In the genomic region with DNA sequence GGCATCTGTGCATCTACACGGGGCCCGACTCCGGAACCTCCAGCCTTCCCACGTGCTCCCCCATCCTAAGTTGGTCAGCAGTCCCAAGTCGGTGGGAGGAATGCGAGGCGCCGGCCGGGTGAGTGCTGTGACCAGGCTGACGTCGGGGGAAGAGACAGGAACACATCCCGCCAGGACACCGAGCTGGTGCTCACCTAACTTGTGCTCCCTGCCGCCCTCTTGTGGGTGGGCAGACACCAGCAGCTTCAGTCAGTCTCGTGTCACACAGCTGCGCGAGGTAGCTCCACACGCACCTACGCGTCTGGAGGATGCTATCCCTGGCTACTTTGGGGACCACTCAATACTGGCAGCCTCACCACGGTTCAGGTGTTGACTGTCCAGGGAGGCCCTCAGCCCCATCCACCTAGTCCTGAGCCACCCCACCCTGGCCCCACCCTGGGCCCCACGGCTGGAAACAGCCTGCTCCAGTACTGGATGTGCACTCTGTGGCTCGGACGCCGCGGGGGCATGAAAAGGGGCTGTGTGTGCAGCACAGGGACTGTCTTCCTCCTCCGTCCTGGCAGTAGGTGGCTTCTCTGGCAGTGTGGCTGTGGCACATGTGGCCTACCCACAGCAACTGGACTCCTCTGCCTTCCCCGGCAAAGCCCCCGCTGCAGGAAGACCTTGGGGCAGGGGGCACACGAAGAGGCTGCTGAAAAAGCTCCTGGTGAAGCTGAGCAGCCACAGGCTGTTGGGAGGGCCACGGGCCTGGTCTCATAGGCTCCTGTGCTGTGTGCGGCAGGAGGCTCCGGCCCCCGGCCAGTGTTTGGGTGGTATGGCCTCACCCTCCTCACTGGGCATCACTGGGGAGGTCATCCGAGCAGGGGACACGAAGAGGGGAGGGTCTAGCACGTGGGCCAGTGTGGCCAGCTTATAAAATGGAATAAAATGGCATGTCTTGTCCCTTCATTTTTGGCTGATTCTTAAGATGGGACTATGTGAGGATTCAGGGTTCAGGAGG, we compare ENCODE assay signal across 8 cellular contexts. TPM values are rescaled to one million over a fixed set of nuclear protein-coding genes. Genes with fewer than 3 reads are reported as not detected.
A peak's percentile ranks its signal among the peaks of the same experiment; 100 is the strongest.
DNase-seq lines count a peak whose midpoint lies in the region; ATAC-seq and TF ChIP-seq lines count a peak whose summit lies in the region.

No MANE protein-coding gene starts in this region.

- 66% methylated on average over 7 of the region's 37 CpGs for WGBS in right lobe of liver (ENCODE audit: insufficient coverage, low coverage, low lambda C conversion rate, missing lambda C conversion rate)

- no peaks in the 10 kb centered on the region for H3K27me3 Mint-ChIP-seq in CD8-positive, alpha-beta memory T cell
- H3K27me3 Mint-ChIP-seq in activated B cell treated with CpG ODN at 0.5 μM for 24 hours = no peaks in the 10 kb centered on the region

- no peak for TF ChIP-seq POLR2A in right lobe of liver (IDR thresholded peaks at IDR 0.05)

- DNase-seq in CD8-positive, alpha-beta memory T cell = peak; percentile 56 to 80 (median 66)
- peak; percentile 69 for DNase-seq in KBM-7
- peak; percentile 65 for DNase-seq in activated B cell treated with CpG ODN at 0.5 μM for 24 hours
- peak; percentile 76 to 82 for DNase-seq in T47D (ENCODE audit: low read depth in 1 of 2, low spot score in 1 of 2)
- DNase-seq in right lobe of liver = peak; percentile 86 to 91 (median 89)
- DNase-seq in stimulated activated CD8-positive, alpha-beta memory T cell treated with anti-CD3 and anti-CD28 coated beads, Interleukin-7, amount 100 ng/mL, for 48 hours (ENCODE audit: extremely low read depth in 1 of 2, low read depth in 1 of 2) = peak; percentile 38 to 64
- DNase-seq in pons (ENCODE audit: low spot score) = no peak

- H3K36me3 ChIP-seq in CD8-positive, alpha-beta memory T cell (ENCODE audit: insufficient read depth, low read length) = no peaks in the 10 kb centered on the region
- peaks cover 0 to 9% (median 3%) of the 10 kb centered on the region in 4 donors for H3K36me3 ChIP-seq in right lobe of liver

- peak overlapping the region in 5 of 8 donors; percentile 20 to 74 (median 63) for H3K27ac Mint-ChIP-seq in CD8-positive, alpha-beta memory T cell
- H3K27ac Mint-ChIP-seq in activated B cell treated with CpG ODN at 0.5 μM for 24 hours = peak overlapping the region; percentile 59

- H3K27ac ChIP-seq in CD8-positive, alpha-beta memory T cell (ENCODE audit: low read depth, low read length) = no peak overlapping the region
- H3K27ac ChIP-seq in right lobe of liver = peak overlapping the region in 2 of 3 donors; percentile 30 to 73

- in situ Hi-C loops in KBM-7 (cut with MboI; ENCODE audit: low pct_unique_long_range_greater_than_20kb, low sequenced_read_pairs) (no loop called here), T47D (cut with HindIII; ENCODE audit: low pct_unique_long_range_greater_than_20kb, low sequenced_read_pairs) (no loop called here)

- H3K4me1 Mint-ChIP-seq in CD8-positive, alpha-beta memory T cell = peaks cover 12 to 25% (median 14%) of the 10 kb centered on the region in 3 donors
- H3K4me1 Mint-ChIP-seq in activated B cell treated with CpG ODN at 0.5 μM for 24 hours = peaks cover 34% of the 10 kb centered on the region

- CTCF ChIA-PET in CD8-positive, alpha-beta memory T cell (lab: Charles Lee) = interaction anchor here (0.9 to 5.8 kb wide), 18 partner anchors 9 to 238 kb away, joined by 3 to 110 read pairs (median 4); a partner anchor contains a TSS
- CTCF ChIA-PET in activated B cell treated with CpG ODN at 0.5 μM for 24 hours (lab: Charles Lee) = interaction anchor here (0.7 to 5.8 kb wide), 17 partner anchors 9 to 291 kb away, joined by 3 to 63 read pairs (median 7); a partner anchor contains a TSS

- peak overlapping the region in 1 of 7 donors; percentile 69 for H3K4me3 Mint-ChIP-seq in CD8-positive, alpha-beta memory T cell
- no peak overlapping the region for H3K4me3 Mint-ChIP-seq in activated B cell treated with CpG ODN at 0.5 μM for 24 hours

- peaks cover 0 to 18% (median 0%) of the 10 kb centered on the region in 3 donors for H3K36me3 Mint-ChIP-seq in CD8-positive, alpha-beta memory T cell
- H3K36me3 Mint-ChIP-seq in activated B cell treated with CpG ODN at 0.5 μM for 24 hours (ENCODE audit: low read depth) = peaks cover 33% of the 10 kb centered on the region

- TF ChIP-seq CTCF in activated B cell treated with CpG ODN at 0.5 μM for 24 hours (IDR thresholded peaks at IDR 0.05) (no peak), right lobe of liver (IDR thresholded peaks at IDR 0.05) (peak; percentile 73 to 84 (median 83))

- no peaks in the 10 kb centered on the region for H3K9me3 Mint-ChIP-seq in CD8-positive, alpha-beta memory T cell
- no peaks in the 10 kb centered on the region for H3K9me3 Mint-ChIP-seq in activated B cell treated with CpG ODN at 0.5 μM for 24 hours

- no peak overlapping the region for H3K4me3 ChIP-seq in CD8-positive, alpha-beta memory T cell (ENCODE audit: low read length)
- no peak overlapping the region for H3K4me3 ChIP-seq in right lobe of liver

- peaks cover 21% of the 10 kb centered on the region for H3K4me1 ChIP-seq in CD8-positive, alpha-beta memory T cell (ENCODE audit: insufficient read depth, low read length)
- H3K4me1 ChIP-seq in right lobe of liver = peaks cover 0 to 28% (median 4%) of the 10 kb centered on the region in 4 donors

- H3K9me3 ChIP-seq in CD8-positive, alpha-beta memory T cell (ENCODE audit: low read length) = no peaks in the 10 kb centered on the region
- H3K9me3 ChIP-seq in right lobe of liver = no peaks in the 10 kb centered on the region

- H3K27me3 ChIP-seq in CD8-positive, alpha-beta memory T cell (ENCODE audit: insufficient read depth, low read length, poor library complexity, severe bottlenecking) = no peaks in the 10 kb centered on the region
- no peaks in the 10 kb centered on the region for H3K27me3 ChIP-seq in right lobe of liver

- intact Hi-C loops in activated B cell treated with CpG ODN at 0.5 μM for 24 hours (cut with micrococcal nuclease) (loop anchor here (1.0 kb wide), 2 partner anchors 31 to 43 kb away; no protein-coding TSS in a partner anchor), right lobe of liver (cut with DNase I) (loop anchor here in 1 of 2 donors (5.0 kb wide), 1 partner anchor 43 kb away; no protein-coding TSS in a partner anchor)

- peak; percentile 30 for ATAC-seq in activated B cell treated with CpG ODN at 0.5 μM for 24 hours (ENCODE audit: low read depth)
- peak; percentile 67 to 79 (median 76) for ATAC-seq in right lobe of liver
- no peak for ATAC-seq in HG03521 (IDR thresholded peaks at IDR 0.05; ENCODE audit: unreplicated experiment)

- POLR2A ChIA-PET in CD8-positive, alpha-beta memory T cell (lab: Charles Lee) = interaction anchor here (0.6 to 1.8 kb wide), 4 partner anchors 8 to 43 kb away, joined by 3 to 10 read pairs (median 4); a partner anchor contains a TSS
- POLR2A ChIA-PET in activated B cell treated with CpG ODN at 0.5 μM for 24 hours (lab: Charles Lee) = interaction anchor here (0.5 to 9.6 kb wide), 9 partner anchors 9 to 191 kb away, joined by 3 to 128 read pairs (median 10); a partner anchor contains a TSS

RNA-seq across cellular contexts. Expression of a gene that starts 11.2 kb away (rescaled TPM):
- 10 to 100 TPM; 11.5 to 14.1 TPM for total RNA-seq in CD8-positive, alpha-beta memory T cell
- polyA plus RNA-seq in CD8-positive, alpha-beta memory T cell = 72.5 TPM
- total RNA-seq in activated B cell treated with CpG ODN at 0.5 μM for 24 hours = 78.9 and 81.4 TPM in 2 replicates
- total RNA-seq in right lobe of liver = 10 to 100 TPM; 30.5 to 57.3 (median 36.2) TPM
